ENCODE assay signal across 1 cellular context in genomic region chr22:26615149-26615548, GRCh38.
A peak's percentile ranks its signal among the peaks of the same experiment; 100 is the strongest.
TF ChIP-seq lines count a peak whose summit lies in the region.

No MANE protein-coding gene starts in this region.

TF ChIP-seq in K562, 482 proteins besides CTCF, POLR2A, EP300 and RAD21:
- TF ChIP-seq CEBPB (tag; IDR thresholded peaks at IDR 0.05) (0 out of 2 replicates have a peak, but pooled peaks have one; percentile 8), FOSL1 (tag; conservative IDR thresholded peaks at IDR 0.05) (no peak)
TF ChIP-seq in K562: peak in this region for 1.
